In genomic region chr4:97216031-97216430, GRCh38 we compare ENCODE assay signal across 16 cellular contexts.
DNase-seq lines count a peak whose midpoint lies in the region; ATAC-seq and TF ChIP-seq lines count a peak whose summit lies in the region.
"Had no signal": no experiment of that assay in that cellular context is flagged by ENCODE, and none has a peak within 500 bp of the region (broad histone marks: within the 10 kb centered on the region; RNA-seq: fewer than 3 reads in every experiment).

No MANE protein-coding gene starts in this region.

- H3K9ac ChIP-seq in neural progenitor cell: no peak overlapping the region
- H3K9ac ChIP-seq: GM23248 had no signal

- H3K36me3 ChIP-seq in neural progenitor cell: no peaks in the 10 kb centered on the region

- H3K27me3 ChIP-seq in neural progenitor cell: no peaks in the 10 kb centered on the region

- peak; percentile 68 for DNase-seq in G401 (ENCODE audit: low spot score)
- DNase-seq in neural progenitor cell (ENCODE audit: low spot score): no peak
- peak; percentile 12 for DNase-seq in pons (ENCODE audit: low spot score)
- no peak for DNase-seq in T-helper 1 cell
- DNase-seq: Calu3; CD4-positive, alpha-beta memory T cell; COR-L47; DMS79; EL; GF-D8; GM23248; H7; HCEC 1CT had no signal

- H3K4me1 Mint-ChIP-seq in brain (peaks cover 10% of the 10 kb centered on the region), neural progenitor cell (no peaks in the 10 kb centered on the region)
- H3K4me1 Mint-ChIP-seq: CD4-positive, alpha-beta memory T cell had no signal

- H3F3A ChIP-seq in neural progenitor cell (ENCODE audit: low read depth): peaks cover 9% of the 10 kb centered on the region

- in situ Hi-C loops in G401 (cut with HindIII; ENCODE audit: low sequenced_read_pairs): no loop called here

- TF ChIP-seq CTCF in brain (conservative IDR thresholded peaks at IDR 0.05) (no peak), neural progenitor cell (IDR thresholded peaks at IDR 0.05) (no peak)

- no peaks in the 10 kb centered on the region for H3K36me3 Mint-ChIP-seq in brain
- H3K36me3 Mint-ChIP-seq in neural progenitor cell: no peaks in the 10 kb centered on the region
- H3K36me3 Mint-ChIP-seq: CD4-positive, alpha-beta memory T cell had no signal

- peak overlapping the region; percentile 22 for H3K4me2 ChIP-seq in neural progenitor cell

- H4K20me1 ChIP-seq in neural progenitor cell (ENCODE audit: low read depth): no peaks in the 10 kb centered on the region

- peaks cover 2% of the 10 kb centered on the region for H3K27me3 Mint-ChIP-seq in brain
- no peaks in the 10 kb centered on the region for H3K27me3 Mint-ChIP-seq in neural progenitor cell (ENCODE audit: insufficient read depth, low read depth)
- H3K27me3 Mint-ChIP-seq: CD4-positive, alpha-beta memory T cell had no signal

- H3K27ac Mint-ChIP-seq in brain (peak overlapping the region in 4 of 5 experiments; percentile 1 to 55 (median 38)), neural progenitor cell (no peak overlapping the region)
- H3K27ac Mint-ChIP-seq: CD4-positive, alpha-beta memory T cell had no signal

- no peak overlapping the region for H3K4me3 ChIP-seq in neural progenitor cell
- H3K4me3 ChIP-seq: GM23248 had no signal

- H3K4me1 ChIP-seq in neural progenitor cell: peaks cover 14% of the 10 kb centered on the region

- H3K9me3 ChIP-seq in neural progenitor cell (ENCODE audit: low read depth): no peaks in the 10 kb centered on the region

- H3K4me3 Mint-ChIP-seq in brain (no peak overlapping the region), neural progenitor cell (no peak overlapping the region)
- H3K4me3 Mint-ChIP-seq: CD4-positive, alpha-beta memory T cell had no signal

- ATAC-seq in HG03457 (IDR thresholded peaks at IDR 0.05; ENCODE audit: unreplicated experiment) (no peak), GM18517 (IDR thresholded peaks at IDR 0.05; ENCODE audit: unreplicated experiment) (no peak)

- peak overlapping the region; percentile 21 for H3K27ac ChIP-seq in neural progenitor cell
- H3K27ac ChIP-seq: GM23248 had no signal

- H2AFZ ChIP-seq in neural progenitor cell (replicated peaks): no peak overlapping the region
- H2AFZ ChIP-seq: GM23248 had no signal

- H3K9me3 Mint-ChIP-seq in brain: no peaks in the 10 kb centered on the region
- H3K9me3 Mint-ChIP-seq in neural progenitor cell: peaks cover 3% of the 10 kb centered on the region

- H3K79me2 ChIP-seq in neural progenitor cell (ENCODE audit: low read depth): no peaks in the 10 kb centered on the region

Comparison
In these comparisons a context has a peak if more than half of its experiments do, and no peak if none do; other contexts are left out.
1. DNase-seq: peak in G401 (single experiment) and pons (single experiment); none in neural progenitor cell (single experiment) and T-helper 1 cell (0 of 5).